1 cellular context compared by ENCODE assay signal in genomic region chr19:19502281-19502680, GRCh38.
TF ChIP-seq lines count a peak whose summit lies in the region.

No MANE protein-coding gene starts in this region.

TF ChIP-seq in H1, 55 proteins besides CTCF, POLR2A, EP300 and RAD21:
- TF ChIP-seq, protein P1, sequence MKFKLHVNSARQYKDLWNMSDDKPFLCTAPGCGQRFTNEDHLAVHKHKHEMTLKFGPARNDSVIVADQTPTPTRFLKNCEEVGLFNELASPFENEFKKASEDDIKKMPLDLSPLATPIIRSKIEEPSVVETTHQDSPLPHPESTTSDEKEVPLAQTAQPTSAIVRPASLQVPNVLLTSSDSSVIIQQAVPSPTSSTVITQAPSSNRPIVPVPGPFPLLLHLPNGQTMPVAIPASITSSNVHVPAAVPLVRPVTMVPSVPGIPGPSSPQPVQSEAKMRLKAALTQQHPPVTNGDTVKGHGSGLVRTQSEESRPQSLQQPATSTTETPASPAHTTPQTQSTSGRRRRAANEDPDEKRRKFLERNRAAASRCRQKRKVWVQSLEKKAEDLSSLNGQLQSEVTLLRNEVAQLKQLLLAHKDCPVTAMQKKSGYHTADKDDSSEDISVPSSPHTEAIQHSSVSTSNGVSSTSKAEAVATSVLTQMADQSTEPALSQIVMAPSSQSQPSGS (IDR thresholded peaks at IDR 0.05; ENCODE audit: low read length), result no peak
- TF ChIP-seq KDM5A (IDR thresholded peaks at IDR 0.05; ENCODE audit: low read length) (no peak), SIN3A (conservative IDR thresholded peaks at IDR 0.05 in 1 of 2, IDR thresholded peaks at IDR 0.05 in 1 of 2; ENCODE audit: low read depth in 1 of 2, low read length in 2 of 2) (no peak), HDAC2 (IDR thresholded peaks at IDR 0.05; ENCODE audit: borderline replicate concordance in 1 of 2, low read depth in 2 of 2, low read length in 2 of 2) (no peak), TBP (IDR thresholded peaks at IDR 0.05; ENCODE audit: low read depth, low read length) (no peak), BCL11A (IDR thresholded peaks at IDR 0.05; ENCODE audit: low read depth in 2 of 2, low read length in 2 of 2) (no peak), RBBP5 (IDR thresholded peaks at IDR 0.05; ENCODE audit: borderline replicate concordance, low read depth, low read length) (no peak), KDM4A (IDR thresholded peaks at IDR 0.05; ENCODE audit: low read depth, low read length, severe bottlenecking) (no peak), EZH2 (IDR thresholded peaks at IDR 0.05; ENCODE audit: low read depth, low read length, severe bottlenecking) (no peak), CBX5 (IDR thresholded peaks at IDR 0.05; ENCODE audit: low read depth, low read length) (no peak), MAFK (IDR thresholded peaks at IDR 0.05; ENCODE audit: low read depth, low read length) (no peak), SRF (IDR thresholded peaks at IDR 0.05; ENCODE audit: low read depth, low read length) (no peak), SIRT6 (IDR thresholded peaks at IDR 0.05; ENCODE audit: low read length) (no peak), ZNF274 (IDR thresholded peaks at IDR 0.05; ENCODE audit: borderline replicate concordance, extremely low read depth, low read length) (no peak), JUN (IDR thresholded peaks at IDR 0.05; ENCODE audit: low read depth, low read length) (no peak), JUND (IDR thresholded peaks at IDR 0.05; ENCODE audit: low read length) (no peak)
- TF ChIP-seq, protein P2, sequence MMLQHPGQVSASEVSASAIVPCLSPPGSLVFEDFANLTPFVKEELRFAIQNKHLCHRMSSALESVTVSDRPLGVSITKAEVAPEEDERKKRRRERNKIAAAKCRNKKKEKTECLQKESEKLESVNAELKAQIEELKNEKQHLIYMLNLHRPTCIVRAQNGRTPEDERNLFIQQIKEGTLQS (IDR thresholded peaks at IDR 0.05; ENCODE audit: insufficient read depth, low read depth, low read length), result no peak
- TF ChIP-seq, protein P3, sequence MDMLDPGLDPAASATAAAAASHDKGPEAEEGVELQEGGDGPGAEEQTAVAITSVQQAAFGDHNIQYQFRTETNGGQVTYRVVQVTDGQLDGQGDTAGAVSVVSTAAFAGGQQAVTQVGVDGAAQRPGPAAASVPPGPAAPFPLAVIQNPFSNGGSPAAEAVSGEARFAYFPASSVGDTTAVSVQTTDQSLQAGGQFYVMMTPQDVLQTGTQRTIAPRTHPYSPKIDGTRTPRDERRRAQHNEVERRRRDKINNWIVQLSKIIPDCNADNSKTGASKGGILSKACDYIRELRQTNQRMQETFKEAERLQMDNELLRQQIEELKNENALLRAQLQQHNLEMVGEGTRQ (IDR thresholded peaks at IDR 0.05; ENCODE audit: low read length), result no peak
- TF ChIP-seq, protein P4, sequence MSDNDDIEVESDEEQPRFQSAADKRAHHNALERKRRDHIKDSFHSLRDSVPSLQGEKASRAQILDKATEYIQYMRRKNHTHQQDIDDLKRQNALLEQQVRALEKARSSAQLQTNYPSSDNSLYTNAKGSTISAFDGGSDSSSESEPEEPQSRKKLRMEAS (IDR thresholded peaks at IDR 0.05), result no peak
TF ChIP-seq in H1: peak in this region for 0.
